ENCODE assay signal across 20 cellular contexts in the genomic region with DNA sequence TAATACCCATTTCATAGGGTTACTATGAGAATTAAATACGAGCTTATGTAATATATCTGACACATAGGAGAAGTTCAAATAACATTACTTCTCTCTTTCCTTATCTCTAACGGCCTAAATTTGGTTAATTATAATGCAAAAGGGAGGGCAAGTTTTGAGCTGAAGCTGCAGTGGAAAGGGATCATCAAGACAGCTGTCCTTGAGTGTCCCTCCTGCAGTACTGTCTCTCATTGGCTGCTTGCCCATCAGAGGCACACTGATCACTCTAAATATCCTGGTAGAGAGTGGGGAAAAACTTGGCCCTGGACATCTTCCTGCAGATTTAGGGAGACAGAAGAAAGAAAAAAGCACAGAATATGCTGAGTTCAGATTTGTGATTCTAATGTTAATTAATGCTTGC.
DNase-seq lines count a peak whose midpoint lies in the region; ATAC-seq and TF ChIP-seq lines count a peak whose summit lies in the region.
"Had no signal": no experiment of that assay in that cellular context is flagged by ENCODE, and none has a peak within 500 bp of the region (broad histone marks: within the 10 kb centered on the region; RNA-seq: fewer than 3 reads in every experiment).

No MANE protein-coding gene starts in this region.

- H4K20me1 ChIP-seq in GM23338 (replicated peaks; ENCODE audit: insufficient read depth) = no peaks in the 10 kb centered on the region

- no peaks in the 10 kb centered on the region for H3K36me3 Mint-ChIP-seq in GM23338 (ENCODE audit: low read depth)

- H3K4me1 Mint-ChIP-seq in GM23338 = peaks cover 53% of the 10 kb centered on the region

- H3K36me3 ChIP-seq in A673 (ENCODE audit: insufficient read depth, low read length, poor library complexity, severe bottlenecking) = no peaks in the 10 kb centered on the region
- no peaks in the 10 kb centered on the region for H3K36me3 ChIP-seq in GM23338 (ENCODE audit: insufficient read depth)
- H3K36me3 ChIP-seq: MG63 had no signal

- POLR2A ChIA-PET in A673 (lab: Charles Lee; ENCODE audit: low non-redundant PET) = no interaction called here

- H3F3A ChIP-seq in GM23338 (replicated peaks; ENCODE audit: low read depth) = 0 out of 2 replicates have a peak, but pooled peaks cover 2% of the 10 kb centered on the region

- peaks cover 5% of the 10 kb centered on the region for H3K27me3 Mint-ChIP-seq in GM23338 (ENCODE audit: insufficient read depth, low read depth, poor library complexity)
- H3K27me3 Mint-ChIP-seq: CD4-positive, alpha-beta T cell had no signal

- H3K27ac ChIP-seq in A673 (ENCODE audit: low read depth, low read length, poor library complexity, severe bottlenecking) (no peak overlapping the region), GM23338 (ENCODE audit: low read depth) (no peak overlapping the region)

- DNase-seq in A673 (ENCODE audit: low spot score) = peak; percentile 23
- DNase-seq in GM23338 (ENCODE audit: low spot score) = no peak
- peak; percentile 29 for DNase-seq in RPMI7951 (ENCODE audit: low read depth)
- DNase-seq in cerebellar cortex (ENCODE audit: low spot score) = peak; percentile 25
- no peak for DNase-seq in HT-29 (ENCODE audit: low spot score)
- DNase-seq in NAMALWA (ENCODE audit: low spot score) = no peak
- no peak for DNase-seq in DMS114 treated with DMSO at 0.1 percent for 48 hours (lab: John Stamatoyannopoulos, UW; ENCODE audit: unreplicated experiment)
- DNase-seq: ACHN; CD4-positive, alpha-beta T cell; DMS79 treated with DMSO at 0.1 percent for 48 hours; GDM1; MG63; NCI-H1105; NCI-H1694; NCI-H526 had no signal

- TF ChIP-seq CTCF in A673 (conservative IDR thresholded peaks at IDR 0.05; ENCODE audit: low read depth, low read length) (no peak), GM23338 (conservative IDR thresholded peaks at IDR 0.05; ENCODE audit: low read depth in 2 of 2) (no peak)

- H3K79me2 ChIP-seq in GM23338 (replicated peaks; ENCODE audit: insufficient read depth) = no peaks in the 10 kb centered on the region

- intact Hi-C loops in A673 (cut with micrococcal nuclease; ENCODE audit: unreplicated experiment) = no loop called here

- H3K4me3 ChIP-seq in A673 (ENCODE audit: low read depth, low read length, poor library complexity, severe bottlenecking) (no peak overlapping the region), GM23338 (no peak overlapping the region)
- H3K4me3 ChIP-seq: GM12878, MG63 had no signal

- H3K4me2 ChIP-seq in GM23338 = peak overlapping the region; percentile 53

- CTCF ChIA-PET in A673 (lab: Charles Lee) = no interaction called here

- ATAC-seq in GM23338 (no peak), GM21381 (IDR thresholded peaks at IDR 0.05; ENCODE audit: unreplicated experiment) (no peak)
- ATAC-seq: GM12878, Panc1, Right ventricle myocardium inferior had no signal

- H3K4me1 ChIP-seq in A673 (ENCODE audit: insufficient read depth, low read length, poor library complexity, severe bottlenecking) = peaks cover 10% of the 10 kb centered on the region
- H3K4me1 ChIP-seq in GM23338 (ENCODE audit: insufficient read depth) = peaks cover 64% of the 10 kb centered on the region

- H3K4me3 Mint-ChIP-seq in GM23338 = no peak overlapping the region
- H3K4me3 Mint-ChIP-seq: CD4-positive, alpha-beta T cell; T-helper 1 cell treated with Interleukin-12 subunit alpha and Interleukin-12 subunit beta and Interleukin-4 antibody, amounts not matched to agents 30 μg/mL and 1 μg/mL, for 36 hours had no signal

- peak overlapping the region; percentile 40 for H3K27ac Mint-ChIP-seq in GM23338
- H3K27ac Mint-ChIP-seq: CD4-positive, alpha-beta T cell; T-helper 1 cell treated with Interleukin-12 subunit alpha and Interleukin-12 subunit beta and Interleukin-4 antibody, amounts not matched to agents 30 μg/mL and 1 μg/mL, for 36 hours had no signal

- BruUV-seq in A673 (replicated peaks; lab: Mats Ljungman, UMichigan) = no TSS peak

- H2AFZ ChIP-seq in GM23338 = no peak overlapping the region

- no peaks in the 10 kb centered on the region for H3K9me2 ChIP-seq in GM23338 (ENCODE audit: insufficient read depth)

- H3K9me3 ChIP-seq in A673 (ENCODE audit: low read depth, low read length, poor library complexity, severe bottlenecking) = no peaks in the 10 kb centered on the region
- H3K9me3 ChIP-seq: MG63 had no signal

- H3K27me3 ChIP-seq in A673 (replicated peaks; ENCODE audit: insufficient read depth, low read depth, low read length, poor library complexity) = no peaks in the 10 kb centered on the region
- no peaks in the 10 kb centered on the region for H3K27me3 ChIP-seq in GM23338 (ENCODE audit: insufficient read depth)
- H3K27me3 ChIP-seq: MG63 had no signal

- no peaks in the 10 kb centered on the region for H3K9me3 Mint-ChIP-seq in GM23338
- H3K9me3 Mint-ChIP-seq: CD4-positive, alpha-beta T cell; T-helper 1 cell treated with Interleukin-12 subunit alpha and Interleukin-12 subunit beta and Interleukin-4 antibody, amounts not matched to agents 30 μg/mL and 1 μg/mL, for 36 hours had no signal

TF ChIP-seq in GM23338, 12 proteins besides CTCF, POLR2A, EP300 and RAD21 (continues in another document):
- no peak for TF ChIP-seq EZH2phosphoT487 (IDR thresholded peaks at IDR 0.05; ENCODE audit: unreplicated experiment)
- TF ChIP-seq STAT1 (IDR thresholded peaks at IDR 0.05; ENCODE audit: unreplicated experiment) = no peak
- TF ChIP-seq, protein P1, sequence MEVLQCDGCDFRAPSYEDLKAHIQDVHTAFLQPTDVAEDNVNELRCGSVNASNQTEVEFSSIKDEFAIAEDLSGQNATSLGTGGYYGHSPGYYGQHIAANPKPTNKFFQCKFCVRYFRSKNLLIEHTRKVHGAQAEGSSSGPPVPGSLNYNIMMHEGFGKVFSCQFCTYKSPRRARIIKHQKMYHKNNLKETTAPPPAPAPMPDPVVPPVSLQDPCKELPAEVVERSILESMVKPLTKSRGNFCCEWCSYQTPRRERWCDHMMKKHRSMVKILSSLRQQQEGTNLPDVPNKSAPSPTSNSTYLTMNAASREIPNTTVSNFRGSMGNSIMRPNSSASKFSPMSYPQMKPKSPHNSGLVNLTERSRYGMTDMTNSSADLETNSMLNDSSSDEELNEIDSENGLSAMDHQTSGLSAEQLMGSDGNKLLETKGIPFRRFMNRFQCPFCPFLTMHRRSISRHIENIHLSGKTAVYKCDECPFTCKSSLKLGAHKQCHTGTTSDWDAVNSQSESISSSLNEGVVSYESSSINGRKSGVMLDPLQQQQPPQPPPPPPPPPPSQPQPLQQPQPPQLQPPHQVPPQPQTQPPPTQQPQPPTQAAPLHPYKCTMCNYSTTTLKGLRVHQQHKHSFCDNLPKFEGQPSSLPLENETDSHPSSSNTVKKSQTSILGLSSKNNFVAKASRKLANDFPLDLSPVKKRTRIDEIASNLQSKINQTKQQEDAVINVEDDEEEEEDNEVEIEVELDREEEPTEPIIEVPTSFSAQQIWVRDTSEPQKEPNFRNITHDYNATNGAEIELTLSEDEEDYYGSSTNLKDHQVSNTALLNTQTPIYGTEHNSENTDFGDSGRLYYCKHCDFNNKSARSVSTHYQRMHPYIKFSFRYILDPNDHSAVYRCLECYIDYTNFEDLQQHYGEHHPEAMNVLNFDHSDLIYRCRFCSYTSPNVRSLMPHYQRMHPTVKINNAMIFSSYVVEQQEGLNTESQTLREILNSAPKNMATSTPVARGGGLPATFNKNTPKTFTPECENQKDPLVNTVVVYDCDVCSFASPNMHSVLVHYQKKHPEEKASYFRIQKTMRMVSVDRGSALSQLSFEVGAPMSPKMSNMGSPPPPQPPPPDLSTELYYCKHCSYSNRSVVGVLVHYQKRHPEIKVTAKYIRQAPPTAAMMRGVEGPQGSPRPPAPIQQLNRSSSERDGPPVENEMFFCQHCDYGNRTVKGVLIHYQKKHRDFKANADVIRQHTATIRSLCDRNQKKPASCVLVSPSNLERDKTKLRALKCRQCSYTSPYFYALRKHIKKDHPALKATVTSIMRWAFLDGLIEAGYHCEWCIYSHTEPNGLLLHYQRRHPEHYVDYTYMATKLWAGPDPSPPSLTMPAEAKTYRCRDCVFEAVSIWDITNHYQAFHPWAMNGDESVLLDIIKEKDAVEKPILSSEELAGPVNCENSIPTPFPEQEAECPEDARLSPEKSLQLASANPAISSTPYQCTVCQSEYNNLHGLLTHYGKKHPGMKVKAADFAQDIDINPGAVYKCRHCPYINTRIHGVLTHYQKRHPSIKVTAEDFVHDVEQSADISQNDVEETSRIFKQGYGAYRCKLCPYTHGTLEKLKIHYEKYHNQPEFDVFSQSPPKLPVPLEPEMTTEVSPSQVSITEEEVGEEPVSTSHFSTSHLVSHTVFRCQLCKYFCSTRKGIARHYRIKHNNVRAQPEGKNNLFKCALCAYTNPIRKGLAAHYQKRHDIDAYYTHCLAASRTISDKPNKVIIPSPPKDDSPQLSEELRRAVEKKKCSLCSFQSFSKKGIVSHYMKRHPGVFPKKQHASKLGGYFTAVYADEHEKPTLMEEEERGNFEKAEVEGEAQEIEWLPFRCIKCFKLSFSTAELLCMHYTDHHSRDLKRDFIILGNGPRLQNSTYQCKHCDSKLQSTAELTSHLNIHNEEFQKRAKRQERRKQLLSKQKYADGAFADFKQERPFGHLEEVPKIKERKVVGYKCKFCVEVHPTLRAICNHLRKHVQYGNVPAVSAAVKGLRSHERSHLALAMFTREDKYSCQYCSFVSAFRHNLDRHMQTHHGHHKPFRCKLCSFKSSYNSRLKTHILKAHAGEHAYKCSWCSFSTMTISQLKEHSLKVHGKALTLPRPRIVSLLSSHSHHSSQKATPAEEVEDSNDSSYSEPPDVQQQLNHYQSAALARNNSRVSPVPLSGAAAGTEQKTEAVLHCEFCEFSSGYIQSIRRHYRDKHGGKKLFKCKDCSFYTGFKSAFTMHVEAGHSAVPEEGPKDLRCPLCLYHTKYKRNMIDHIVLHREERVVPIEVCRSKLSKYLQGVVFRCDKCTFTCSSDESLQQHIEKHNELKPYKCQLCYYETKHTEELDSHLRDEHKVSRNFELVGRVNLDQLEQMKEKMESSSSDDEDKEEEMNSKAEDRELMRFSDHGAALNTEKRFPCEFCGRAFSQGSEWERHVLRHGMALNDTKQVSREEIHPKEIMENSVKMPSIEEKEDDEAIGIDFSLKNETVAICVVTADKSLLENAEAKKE (CRISPR knock-in tag; IDR thresholded peaks at IDR 0.05) = no peak
- TF ChIP-seq JUNB (IDR thresholded peaks at IDR 0.05; ENCODE audit: unreplicated experiment) = no peak
- no peak for TF ChIP-seq ZNF331 (CRISPR knock-in tag; IDR thresholded peaks at IDR 0.05; ENCODE audit: low read depth)
- TF ChIP-seq, protein P2, sequence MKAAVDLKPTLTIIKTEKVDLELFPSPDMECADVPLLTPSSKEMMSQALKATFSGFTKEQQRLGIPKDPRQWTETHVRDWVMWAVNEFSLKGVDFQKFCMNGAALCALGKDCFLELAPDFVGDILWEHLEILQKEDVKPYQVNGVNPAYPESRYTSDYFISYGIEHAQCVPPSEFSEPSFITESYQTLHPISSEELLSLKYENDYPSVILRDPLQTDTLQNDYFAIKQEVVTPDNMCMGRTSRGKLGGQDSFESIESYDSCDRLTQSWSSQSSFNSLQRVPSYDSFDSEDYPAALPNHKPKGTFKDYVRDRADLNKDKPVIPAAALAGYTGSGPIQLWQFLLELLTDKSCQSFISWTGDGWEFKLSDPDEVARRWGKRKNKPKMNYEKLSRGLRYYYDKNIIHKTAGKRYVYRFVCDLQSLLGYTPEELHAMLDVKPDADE (IDR thresholded peaks at IDR 0.05) = no peak
- TF ChIP-seq POLR2AphosphoS5 (IDR thresholded peaks at IDR 0.05; ENCODE audit: low read depth) = no peak

Comparison
In these comparisons a context has a peak if more than half of its experiments do, and no peak if none do; other contexts are left out.
1. DNase-seq: peak in A673 (single experiment), RPMI7951 (single experiment) and cerebellar cortex (single experiment); none in GM23338 (single experiment), HT-29 (single experiment), NAMALWA (single experiment) and DMS114 treated with DMSO at 0.1 percent for 48 hours (single experiment).